In genomic region chr1:31239653-31240241, GRCh38 we compare ENCODE assay signal across 8 cellular contexts. TPM values are rescaled to one million over a fixed set of nuclear protein-coding genes. Genes with fewer than 3 reads are reported as not detected.
DNase-seq lines count a peak whose midpoint lies in the region; ATAC-seq, FAIRE-seq and TF ChIP-seq lines count a peak whose summit lies in the region.

Gene NKAIN1, minus strand, starts transcription at chr1:31239887. Its CDS starts 340 bp downstream, at chr1:31239547.

- H3K27me3 Mint-ChIP-seq in effector memory CD8-positive, alpha-beta T cell, result peaks cover 50 to 69% of the 10 kb centered on the region in 2 donors
- H3K27me3 Mint-ChIP-seq in naive thymus-derived CD4-positive, alpha-beta T cell, result peaks cover 49 to 58% (median 52%) of the 10 kb centered on the region in 5 donors

- H3K9ac ChIP-seq in OCI-LY3 (ENCODE audit: low read length), result no peak within 1 kb of the TSS

- no peaks in the 10 kb centered on the region for H3K9me3 Mint-ChIP-seq in effector memory CD8-positive, alpha-beta T cell
- H3K9me3 Mint-ChIP-seq in naive thymus-derived CD4-positive, alpha-beta T cell, result peaks cover 0 to 2% (median 0%) of the 10 kb centered on the region in 11 donors

- peaks cover 5 to 9% of the 10 kb centered on the region in 2 donors for H3K4me1 Mint-ChIP-seq in effector memory CD8-positive, alpha-beta T cell (ENCODE audit: low read depth in 2 of 2)
- peaks cover 13 to 20% (median 16%) of the 10 kb centered on the region in 7 donors for H3K4me1 Mint-ChIP-seq in naive thymus-derived CD4-positive, alpha-beta T cell

- H3K27ac ChIP-seq in OCI-LY3 (ENCODE audit: low read length), result no peak within 1 kb of the TSS
- no peak within 1 kb of the TSS for H3K27ac ChIP-seq in naive thymus-derived CD4-positive, alpha-beta T cell (ENCODE audit: low read depth, low read length)

- POLR2A ChIA-PET in naive thymus-derived CD4-positive, alpha-beta T cell (lab: Charles Lee), result no interaction called here

- H3K79me2 ChIP-seq in OCI-LY3 (ENCODE audit: low read length), result no peaks in the 10 kb centered on the region

- H3K4me3 ChIP-seq in OCI-LY3 (ENCODE audit: low read length), result peak within 1 kb of the TSS; percentile 50
- H3K4me3 ChIP-seq in naive thymus-derived CD4-positive, alpha-beta T cell (ENCODE audit: low read length), result no peak within 1 kb of the TSS

- H3K27ac Mint-ChIP-seq in effector memory CD8-positive, alpha-beta T cell, result no peak within 1 kb of the TSS
- H3K27ac Mint-ChIP-seq in naive thymus-derived CD4-positive, alpha-beta T cell, result no peak within 1 kb of the TSS

- peaks cover 25% of the 10 kb centered on the region for H3K27me3 ChIP-seq in OCI-LY3 (ENCODE audit: low read depth, low read length)
- H3K27me3 ChIP-seq in naive thymus-derived CD4-positive, alpha-beta T cell (ENCODE audit: control insufficient read depth in 2 of 2, insufficient read depth in 2 of 2, low read length in 2 of 2), result no peaks in the 10 kb centered on the region

- peak within 1 kb of the TSS; percentile 39 for H3K4me2 ChIP-seq in OCI-LY3 (ENCODE audit: low read length)

- H3K4me1 ChIP-seq in OCI-LY3 (ENCODE audit: low read length), result no peaks in the 10 kb centered on the region
- no peaks in the 10 kb centered on the region for H3K4me1 ChIP-seq in naive thymus-derived CD4-positive, alpha-beta T cell (ENCODE audit: control insufficient read depth in 2 of 2, insufficient read depth in 2 of 2, low read length in 2 of 2)

- no peak for FAIRE-seq in D721Med (lab: Jason Lieb, UNC)

- H3K36me3 ChIP-seq in OCI-LY3 (replicated peaks; ENCODE audit: low read depth, low read length), result no peaks in the 10 kb centered on the region
- H3K36me3 ChIP-seq in naive thymus-derived CD4-positive, alpha-beta T cell (ENCODE audit: control insufficient read depth in 2 of 3, insufficient read depth in 3 of 3, low read length in 3 of 3), result no peaks in the 10 kb centered on the region

- no peak within 1 kb of the TSS for H2AFZ ChIP-seq in OCI-LY3 (ENCODE audit: low read depth, low read length)

- no peaks in the 10 kb centered on the region for H3K36me3 Mint-ChIP-seq in effector memory CD8-positive, alpha-beta T cell (ENCODE audit: insufficient read depth)
- H3K36me3 Mint-ChIP-seq in naive thymus-derived CD4-positive, alpha-beta T cell, result peaks cover 0 to 4% (median 0%) of the 10 kb centered on the region in 5 donors

- ATAC-seq in effector memory CD8-positive, alpha-beta T cell (replicated peaks), result no peak
- ATAC-seq in naive thymus-derived CD4-positive, alpha-beta T cell, result no peak

- TF ChIP-seq CTCF in OCI-LY3 (IDR thresholded peaks at IDR 0.05; ENCODE audit: low read depth, low read length) (no peak), D721Med (IDR thresholded peaks at IDR 0.05; ENCODE audit: insufficient read depth, missing control alignments) (no peak)

- no peaks in the 10 kb centered on the region for H3K9me3 ChIP-seq in OCI-LY3 (ENCODE audit: insufficient read depth, low read length)
- no peaks in the 10 kb centered on the region for H3K9me3 ChIP-seq in naive thymus-derived CD4-positive, alpha-beta T cell (ENCODE audit: control insufficient read depth in 2 of 3, low read length in 3 of 3)

- CTCF ChIA-PET in naive thymus-derived CD4-positive, alpha-beta T cell (lab: Charles Lee), result no interaction called here

- DNase-seq in NCI-H1436 (lab: John Stamatoyannopoulos, UW) (peak; percentile 8), NCI-H1436 treated with DMSO at 0.1 percent for 48 hours (lab: John Stamatoyannopoulos, UW) (no peak), D721Med (ENCODE audit: insufficient read length, low spot score) (no peak), NCI-H2029 (lab: John Stamatoyannopoulos, UW) (no peak)
- DNase-seq in effector memory CD8-positive, alpha-beta T cell, result no peak
- no peak for DNase-seq in naive thymus-derived CD4-positive, alpha-beta T cell
- DNase-seq in stimulated activated CD4-positive, alpha-beta T cell treated with anti-CD3 and anti-CD28 coated beads, Interleukin-1b, Interleukin-23, amount 100 ng/mL, for 48 hours, result no peak

- H3K4me3 Mint-ChIP-seq in effector memory CD8-positive, alpha-beta T cell, result peak within 1 kb of the TSS; percentile 66 to 73
- peak within 1 kb of the TSS in 9 of 10 donors; percentile 32 to 80 (median 68) for H3K4me3 Mint-ChIP-seq in naive thymus-derived CD4-positive, alpha-beta T cell

- H4K20me1 ChIP-seq in OCI-LY3 (ENCODE audit: insufficient read depth, low read length), result no peaks in the 10 kb centered on the region

- intact Hi-C loops in naive thymus-derived CD4-positive, alpha-beta T cell (cut with micrococcal nuclease), result no loop called here

RNA-seq across cellular contexts. Expression of gene NKAIN1, which starts in this region (rescaled TPM):
- total RNA-seq in naive thymus-derived CD4-positive, alpha-beta T cell, result not detected
- not detected for polyA plus RNA-seq in naive thymus-derived CD4-positive, alpha-beta T cell
